Comparison of ENCODE assay signal across 14 cellular contexts in the genomic region with DNA sequence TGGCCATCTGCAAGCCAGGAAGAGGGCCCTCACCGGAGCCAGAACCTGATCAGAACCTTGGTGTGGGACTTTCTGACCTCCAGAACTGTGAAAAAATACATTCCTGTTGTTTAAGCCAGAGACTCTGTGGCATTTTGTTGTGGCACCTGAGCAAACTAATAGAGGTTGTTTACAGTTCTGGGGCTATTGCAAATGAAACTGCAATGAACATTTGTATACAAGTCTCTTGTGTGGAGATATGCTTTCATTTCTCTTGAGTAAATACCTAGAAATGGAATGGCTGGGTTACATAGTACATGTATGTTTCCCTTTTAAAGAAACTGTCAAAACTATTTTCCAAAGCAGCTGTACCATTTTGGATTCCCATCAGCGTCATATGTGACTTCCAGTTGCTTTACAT. TPM values are rescaled to one million over a fixed set of nuclear protein-coding genes. Genes with fewer than 3 reads are reported as not detected.
A peak's percentile ranks its signal among the peaks of the same experiment; 100 is the strongest.
DNase-seq lines count a peak whose midpoint lies in the region; ATAC-seq, FAIRE-seq and TF ChIP-seq lines count a peak whose summit lies in the region.
"Had no signal": no experiment of that assay in that cellular context is flagged by ENCODE, and none has a peak within 500 bp of the region (broad histone marks: within the 10 kb centered on the region; RNA-seq: fewer than 3 reads in every experiment).

No MANE protein-coding gene starts in this region.

- ATAC-seq in HG02571 (IDR thresholded peaks at IDR 0.05; ENCODE audit: unreplicated experiment): peak; percentile 58
- ATAC-seq in HG03354 (IDR thresholded peaks at IDR 0.05; ENCODE audit: poor library complexity, severe bottlenecking, unreplicated experiment): peak; percentile 63
- ATAC-seq in HepG2: no peak

- H3K9ac ChIP-seq in HepG2 (ENCODE audit: insufficient read depth, low read depth, low read length): no peak overlapping the region

- no TSS peak for BruUV-seq in HepG2 (replicated peaks; lab: Mats Ljungman, UMichigan)

- H2AFZ ChIP-seq in HepG2 (ENCODE audit: low read length): no peak overlapping the region

- TF ChIP-seq RAD21 in HepG2 (CRISPR knock-in tag; IDR thresholded peaks at IDR 0.05): no peak

- H3K4me3 ChIP-seq in GM12865 (ENCODE audit: low read depth, low read length): no peak overlapping the region
- no peak overlapping the region for H3K4me3 ChIP-seq in HepG2 (replicated peaks in 1 of 3; ENCODE audit: insufficient read depth in 1 of 3, low read depth in 2 of 3, low read length in 3 of 3)
- H3K4me3 ChIP-seq: HAP-1 had no signal

- H3K4me1 Mint-ChIP-seq in mesothelial cell of epicardium: peaks cover 7% of the 10 kb centered on the region
- H3K4me1 Mint-ChIP-seq: CD4-positive, CD25-positive, alpha-beta regulatory T cell had no signal

- no peak for TF ChIP-seq EP300 in HepG2 (IDR thresholded peaks at IDR 0.05; ENCODE audit: low read depth in 2 of 2, low read length in 2 of 2)
- TF ChIP-seq EP300 in HepG2 (CRISPR knock-in tag; IDR thresholded peaks at IDR 0.05; ENCODE audit: borderline replicate concordance): no peak

- POLR2A ChIA-PET in HepG2 (lab: Yijun Ruan, JAX): no interaction called here

- DNase-seq in GM12865 (ENCODE audit: low read depth) (peak; percentile 49), mesothelial cell of epicardium (ENCODE audit: low spot score in 2 of 2, unreplicated experiment in 2 of 2) (no peak), midbrain (lab: John Stamatoyannopoulos, UW) (no peak), KG1 (lab: John Stamatoyannopoulos, UW) (no peak), HepG2 (ENCODE audit: low spot score) (no peak)
- DNase-seq: CD4-positive, CD25-positive, alpha-beta regulatory T cell; GF-D8; GOT3; KBM-7 had no signal

- no peaks in the 10 kb centered on the region for H4K20me1 ChIP-seq in HepG2 (ENCODE audit: insufficient read depth, low read length)

- peaks cover 0 to 3% of the 10 kb centered on the region in 2 experiments; a peak in 2 of 5 replicates for H3K27me3 ChIP-seq in HepG2 (ENCODE audit: control insufficient read depth in 1 of 2, insufficient read depth in 2 of 2, low read length in 2 of 2)

- no peak for FAIRE-seq in HepG2 (lab: Jason Lieb, UNC)
- FAIRE-seq: A204.1 had no signal

- in situ Hi-C loops in HepG2 (cut with HindIII; ENCODE audit: extremely low pct_ligation_motif_present, low pct_unique_long_range_greater_than_20kb): no loop called here

- no peak for TF ChIP-seq CTCF in GM12865 (IDR thresholded peaks at IDR 0.05; ENCODE audit: insufficient read depth, low read depth, low read length, missing control alignments)
- no peak for TF ChIP-seq CTCF in mesothelial cell of epicardium (IDR thresholded peaks at IDR 0.05; ENCODE audit: unreplicated experiment)
- TF ChIP-seq CTCF in HepG2 (CRISPR knock-in tag; IDR thresholded peaks at IDR 0.05): no peak

- intact Hi-C loops in HepG2 (cut with micrococcal nuclease; ENCODE audit: unreplicated experiment): no loop called here

- no peaks in the 10 kb centered on the region for H3K79me2 ChIP-seq in HepG2 (ENCODE audit: insufficient read depth, low read length)

- H3K9me3 ChIP-seq in HepG2 (ENCODE audit: low read length): no peaks in the 10 kb centered on the region
- H3K9me3 ChIP-seq: HAP-1 had no signal

- H3K27ac Mint-ChIP-seq in mesothelial cell of epicardium: no peak overlapping the region
- H3K27ac Mint-ChIP-seq: CD4-positive, CD25-positive, alpha-beta regulatory T cell had no signal

- TF ChIP-seq POLR2A in HepG2 (IDR thresholded peaks at IDR 0.05; ENCODE audit: insufficient read depth in 1 of 2, low read depth in 2 of 2, low read length in 2 of 2): no peak

- no peak overlapping the region for H3K4me2 ChIP-seq in HepG2 (ENCODE audit: low read depth, low read length)

- H3K36me3 Mint-ChIP-seq in mesothelial cell of epicardium: no peaks in the 10 kb centered on the region
- H3K36me3 Mint-ChIP-seq: CD4-positive, CD25-positive, alpha-beta regulatory T cell had no signal

- no peaks in the 10 kb centered on the region for H3K27me3 Mint-ChIP-seq in mesothelial cell of epicardium (ENCODE audit: low read depth)

- WGBS in HepG2 (ENCODE audit: low lambda C conversion rate): 15% methylated on average over 2 of the region's 2 CpGs

- peaks cover 16% of the 10 kb centered on the region for H3K4me1 ChIP-seq in HepG2 (ENCODE audit: insufficient read depth, low read length)
- H3K4me1 ChIP-seq: HAP-1 had no signal

- no peak overlapping the region for H3K4me3 Mint-ChIP-seq in mesothelial cell of epicardium
- H3K4me3 Mint-ChIP-seq: CD4-positive, CD25-positive, alpha-beta regulatory T cell had no signal

- H3K27ac ChIP-seq in HepG2 (ENCODE audit: extremely low read length, insufficient read depth, low read length): no peak overlapping the region
- H3K27ac ChIP-seq: HL-60 had no signal

- CTCF ChIA-PET in HepG2 (lab: Yijun Ruan, JAX; ENCODE audit: low intra/inter-chr PET ratio, low total read pairs): no interaction called here

- H3K36me3 ChIP-seq in HepG2 (replicated peaks in 1 of 2; ENCODE audit: control insufficient read depth in 1 of 2, insufficient read depth in 2 of 2, low read length in 2 of 2): no peaks in the 10 kb centered on the region
- H3K36me3 ChIP-seq: HAP-1 had no signal

- peaks cover 14% of the 10 kb centered on the region for H3K9me3 Mint-ChIP-seq in mesothelial cell of epicardium

TF ChIP-seq in HepG2, 621 proteins besides CTCF, POLR2A, EP300 and RAD21 (continues in another document):
- no peak for TF ChIP-seq SP4 (CRISPR knock-in tag; IDR thresholded peaks at IDR 0.05)

RNA-seq across cellular contexts. Expression of a gene that starts 22.1 kb away (rescaled TPM):
- total RNA-seq in mesothelial cell of epicardium: 9.2 to 10.7 TPM (median 9.5 TPM) in 3 replicates
- 3.5 and 4.5 TPM in 2 replicates for total RNA-seq in HepG2 (2016; rRNA removed; fragmentation: Illumina TruSeq; extraction: Trizol)
- total RNA-seq in HepG2 (2016; cell fraction: cytosol; rRNA removed; fragmentation: Illumina TruSeq; extraction: Trizol; ENCODE audit: low read depth): 0.62 and 1.2 TPM in 2 replicates
- 2.6 and 4.4 TPM in 2 replicates for total RNA-seq in HepG2 (2016; cell fraction: insoluble cytoplasmic fraction; rRNA removed; fragmentation: Illumina TruSeq; extraction: Trizol)
- 1.3 and 1.6 TPM in 2 replicates for total RNA-seq in HepG2 (2016; cell fraction: membrane; rRNA removed; fragmentation: Illumina TruSeq; extraction: Trizol)
- 4.5 TPM in 2 replicates for total RNA-seq in HepG2 (2016; cell fraction: nucleus; rRNA removed; fragmentation: Illumina TruSeq; extraction: Trizol)
- 4.3 and 4.7 TPM in 2 replicates for polyA plus RNA-seq in HepG2 (2011; rRNA removed)
- 2.9 and 3.0 TPM in 2 replicates for polyA plus RNA-seq in HepG2 (2011; cell fraction: cytosol; rRNA removed)
- polyA plus RNA-seq in HepG2 (2011; cell fraction: nucleus; rRNA removed): 7.1 and 8.3 TPM in 2 replicates
- polyA plus RNA-seq in HepG2 (2012): 3.0 and 4.6 TPM in 2 replicates
- 0.14 and 0.20 TPM in 2 replicates for polyA plus RNA-seq in HepG2 (2016; cell fraction: cytosol; fragmentation: Illumina TruSeq; extraction: Trizol; ENCODE audit: low read depth)
- 2.4 and 2.9 TPM in 2 replicates for polyA plus RNA-seq in HepG2 (2016; cell fraction: insoluble cytoplasmic fraction; fragmentation: Illumina TruSeq; extraction: Trizol; ENCODE audit: low read depth)
- polyA plus RNA-seq in HepG2 (2016; cell fraction: membrane; fragmentation: Illumina TruSeq; extraction: Trizol; ENCODE audit: low read depth): 0.55 and 0.63 TPM in 2 replicates
- polyA plus RNA-seq in HepG2 (2016; cell fraction: nucleus; fragmentation: Illumina TruSeq; extraction: Trizol; ENCODE audit: insufficient read depth, low read depth): 5.0 and 5.3 TPM in 2 replicates
- 5.8 and 6.7 TPM in 2 replicates for polyA minus RNA-seq in HepG2 (2011; rRNA and poly(A)+ RNA removed; ENCODE audit: low replicate concordance)
- polyA minus RNA-seq in HepG2 (2011; cell fraction: cytosol; rRNA and poly(A)+ RNA removed): 3.2 TPM in 2 replicates
- 8.8 and 9.2 TPM in 2 replicates for polyA minus RNA-seq in HepG2 (2011; cell fraction: nucleus; rRNA and poly(A)+ RNA removed)
